ENCODE assay signal across 8 cellular contexts in genomic region chr7:1503816-1504775, GRCh38. TPM values are rescaled to one million over a fixed set of nuclear protein-coding genes. Genes with fewer than 3 reads are reported as not detected.
A peak's percentile ranks its signal among the peaks of the same experiment; 100 is the strongest.
DNase-seq lines count a peak whose midpoint lies in the region; ATAC-seq and TF ChIP-seq lines count a peak whose summit lies in the region.

A gene with protein sequence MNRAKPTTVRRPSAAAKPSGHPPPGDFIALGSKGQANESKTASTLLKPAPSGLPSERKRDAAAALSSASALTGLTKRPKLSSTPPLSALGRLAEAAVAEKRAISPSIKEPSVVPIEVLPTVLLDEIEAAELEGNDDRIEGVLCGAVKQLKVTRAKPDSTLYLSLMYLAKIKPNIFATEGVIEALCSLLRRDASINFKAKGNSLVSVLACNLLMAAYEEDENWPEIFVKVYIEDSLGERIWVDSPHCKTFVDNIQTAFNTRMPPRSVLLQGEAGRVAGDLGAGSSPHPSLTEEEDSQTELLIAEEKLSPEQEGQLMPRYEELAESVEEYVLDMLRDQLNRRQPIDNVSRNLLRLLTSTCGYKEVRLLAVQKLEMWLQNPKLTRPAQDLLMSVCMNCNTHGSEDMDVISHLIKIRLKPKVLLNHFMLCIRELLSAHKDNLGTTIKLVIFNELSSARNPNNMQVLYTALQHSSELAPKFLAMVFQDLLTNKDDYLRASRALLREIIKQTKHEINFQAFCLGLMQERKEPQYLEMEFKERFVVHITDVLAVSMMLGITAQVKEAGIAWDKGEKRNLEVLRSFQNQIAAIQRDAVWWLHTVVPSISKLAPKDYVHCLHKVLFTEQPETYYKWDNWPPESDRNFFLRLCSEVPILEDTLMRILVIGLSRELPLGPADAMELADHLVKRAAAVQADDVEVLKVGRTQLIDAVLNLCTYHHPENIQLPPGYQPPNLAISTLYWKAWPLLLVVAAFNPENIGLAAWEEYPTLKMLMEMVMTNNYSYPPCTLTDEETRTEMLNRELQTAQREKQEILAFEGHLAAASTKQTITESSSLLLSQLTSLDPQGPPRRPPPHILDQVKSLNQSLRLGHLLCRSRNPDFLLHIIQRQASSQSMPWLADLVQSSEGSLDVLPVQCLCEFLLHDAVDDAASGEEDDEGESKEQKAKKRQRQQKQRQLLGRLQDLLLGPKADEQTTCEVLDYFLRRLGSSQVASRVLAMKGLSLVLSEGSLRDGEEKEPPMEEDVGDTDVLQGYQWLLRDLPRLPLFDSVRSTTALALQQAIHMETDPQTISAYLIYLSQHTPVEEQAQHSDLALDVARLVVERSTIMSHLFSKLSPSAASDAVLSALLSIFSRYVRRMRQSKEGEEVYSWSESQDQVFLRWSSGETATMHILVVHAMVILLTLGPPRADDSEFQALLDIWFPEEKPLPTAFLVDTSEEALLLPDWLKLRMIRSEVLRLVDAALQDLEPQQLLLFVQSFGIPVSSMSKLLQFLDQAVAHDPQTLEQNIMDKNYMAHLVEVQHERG (N-terminal part only) (minus strand): TSS chr7:1504389. CDS start chr7:1503960, 429 bp downstream.

- intact Hi-C loops in activated T-helper 1 cell treated with anti-CD3 and anti-CD28 coated beads, Interleukin-12 subunit alpha, Interleukin-12 subunit beta, Interleukin-2, Interleukin-4 antibody, amounts not matched to agents 30 ng/mL and 10 ng/mL and 1 ng/mL, durations not matched to agents 14 hours and 24 hours and 36 hours (cut with micrococcal nuclease): loop anchor here (1.0 to 2.0 kb wide), 5 partner anchors 26 to 91 kb away; partner anchors contain the start of genes MAFK, MICALL2 and PSMG3

- H3K4me1 Mint-ChIP-seq in activated T-helper 1 cell treated with anti-CD3 and anti-CD28 coated beads, Interleukin-12 subunit alpha, Interleukin-12 subunit beta, Interleukin-2, Interleukin-4 antibody, amounts not matched to agents 30 ng/mL and 10 ng/mL and 1 ng/mL, durations not matched to agents 14 hours and 24 hours and 36 hours (ENCODE audit: low read depth): peaks cover 31% of the 10 kb centered on the region
- peaks cover 26 to 68% (median 51%) of the 10 kb centered on the region in 4 donors for H3K4me1 Mint-ChIP-seq in naive thymus-derived CD8-positive, alpha-beta T cell

- H3K27ac ChIP-seq in KOPT-K1 (ENCODE audit: low read depth, low read length, poor library complexity, severe bottlenecking): peak within 1 kb of the TSS; percentile 99

- H3K9me3 ChIP-seq in KOPT-K1 (ENCODE audit: insufficient read depth, low read length, poor library complexity, severe bottlenecking): no peaks in the 10 kb centered on the region

- peak; percentile 81 for ATAC-seq in GM21723 (IDR thresholded peaks at IDR 0.05; ENCODE audit: unreplicated experiment)
- peak; percentile 90 to 91 for ATAC-seq in naive thymus-derived CD8-positive, alpha-beta T cell

- no peak for TF ChIP-seq CTCF in fibroblast of mammary gland (conservative IDR thresholded peaks at IDR 0.05; ENCODE audit: control insufficient read depth, insufficient read depth, low read depth, low read length)

- H3K27ac Mint-ChIP-seq in activated T-helper 1 cell treated with anti-CD3 and anti-CD28 coated beads, Interleukin-12 subunit alpha, Interleukin-12 subunit beta, Interleukin-2, Interleukin-4 antibody, amounts not matched to agents 30 ng/mL and 10 ng/mL and 1 ng/mL, durations not matched to agents 14 hours and 24 hours and 36 hours: peak within 1 kb of the TSS; percentile 85
- peak within 1 kb of the TSS; percentile 53 to 91 (median 80) for H3K27ac Mint-ChIP-seq in naive thymus-derived CD8-positive, alpha-beta T cell

- DNase-seq in DMS79 treated with DMSO at 0.1 percent for 48 hours (lab: John Stamatoyannopoulos, UW) (peak; percentile 92), RKO (ENCODE audit: low spot score) (peak; percentile 89), fibroblast of mammary gland (ENCODE audit: low read depth) (peak; percentile 84)
- peak; percentile 90 for DNase-seq in activated T-helper 1 cell treated with anti-CD3 and anti-CD28 coated beads, Interleukin-12 subunit alpha, Interleukin-12 subunit beta, Interleukin-2, Interleukin-4 antibody, amounts not matched to agents 30 ng/mL and 10 ng/mL and 1 ng/mL, durations not matched to agents 14 hours and 24 hours and 36 hours (ENCODE audit: low spot score)
- DNase-seq in naive thymus-derived CD8-positive, alpha-beta T cell: peak; percentile 77 to 93 (median 88)
- DNase-seq in stimulated activated naive CD4-positive, alpha-beta T cell (lab: John Stamatoyannopoulos, UW): peak; percentile 79 to 89 (median 84)

- peaks cover 19% of the 10 kb centered on the region for H3K36me3 Mint-ChIP-seq in activated T-helper 1 cell treated with anti-CD3 and anti-CD28 coated beads, Interleukin-12 subunit alpha, Interleukin-12 subunit beta, Interleukin-2, Interleukin-4 antibody, amounts not matched to agents 30 ng/mL and 10 ng/mL and 1 ng/mL, durations not matched to agents 14 hours and 24 hours and 36 hours (ENCODE audit: low read depth)
- H3K36me3 Mint-ChIP-seq in naive thymus-derived CD8-positive, alpha-beta T cell: peaks cover 0 to 25% (median 0%) of the 10 kb centered on the region in 3 donors

- H3K4me3 ChIP-seq in fibroblast of mammary gland (ENCODE audit: control insufficient read depth, low read depth, low read length): peak within 1 kb of the TSS; percentile 73

- peak within 1 kb of the TSS; percentile 89 for H3K4me3 Mint-ChIP-seq in activated T-helper 1 cell treated with anti-CD3 and anti-CD28 coated beads, Interleukin-12 subunit alpha, Interleukin-12 subunit beta, Interleukin-2, Interleukin-4 antibody, amounts not matched to agents 30 ng/mL and 10 ng/mL and 1 ng/mL, durations not matched to agents 14 hours and 24 hours and 36 hours
- peak within 1 kb of the TSS; percentile 80 to 91 (median 87) for H3K4me3 Mint-ChIP-seq in naive thymus-derived CD8-positive, alpha-beta T cell

- peaks cover 41% of the 10 kb centered on the region for H3K36me3 ChIP-seq in KOPT-K1 (ENCODE audit: insufficient read depth, low read length)

- no peaks in the 10 kb centered on the region for H3K9me3 Mint-ChIP-seq in activated T-helper 1 cell treated with anti-CD3 and anti-CD28 coated beads, Interleukin-12 subunit alpha, Interleukin-12 subunit beta, Interleukin-2, Interleukin-4 antibody, amounts not matched to agents 30 ng/mL and 10 ng/mL and 1 ng/mL, durations not matched to agents 14 hours and 24 hours and 36 hours
- peaks cover 0 to 2% (median 0%) of the 10 kb centered on the region in 9 donors for H3K9me3 Mint-ChIP-seq in naive thymus-derived CD8-positive, alpha-beta T cell

- H3K27me3 Mint-ChIP-seq in activated T-helper 1 cell treated with anti-CD3 and anti-CD28 coated beads, Interleukin-12 subunit alpha, Interleukin-12 subunit beta, Interleukin-2, Interleukin-4 antibody, amounts not matched to agents 30 ng/mL and 10 ng/mL and 1 ng/mL, durations not matched to agents 14 hours and 24 hours and 36 hours (ENCODE audit: insufficient read depth): no peaks in the 10 kb centered on the region
- no peaks in the 10 kb centered on the region for H3K27me3 Mint-ChIP-seq in naive thymus-derived CD8-positive, alpha-beta T cell

- POLR2A ChIA-PET in naive thymus-derived CD8-positive, alpha-beta T cell (lab: Charles Lee): interaction anchor here (0.7 to 4.1 kb wide), 3 partner anchors 29 to 139 kb away, joined by 5 to 29 read pairs (median 5); partner anchors contain the start of gene PSMG3

RNA-seq across cellular contexts. Expression of the gene that starts here (rescaled TPM):
- total RNA-seq in activated T-helper 1 cell treated with anti-CD3 and anti-CD28 coated beads, Interleukin-12 subunit alpha, Interleukin-12 subunit beta, Interleukin-2, Interleukin-4 antibody, amounts not matched to agents 30 ng/mL and 10 ng/mL and 1 ng/mL, durations not matched to agents 14 hours and 24 hours and 36 hours: 94.3 and 97.9 TPM in 2 replicates
- 100 to 1,000 TPM; 129 to 136 TPM for total RNA-seq in naive thymus-derived CD8-positive, alpha-beta T cell
- 10 to 100 TPM in 2 of 3 donors, 1 to 10 TPM in 1; 9.1 to 24.6 (median 18.5) TPM for polyA plus RNA-seq in naive thymus-derived CD8-positive, alpha-beta T cell

Comparison
In these comparisons a context has a peak if more than half of its experiments do, and no peak if none do; other contexts are left out.
1. Peak in every context shown above with its lines: DNase-seq, ATAC-seq, H3K4me3 ChIP-seq and H3K27ac ChIP-seq.